In genomic region chr4:42166186-42166585, GRCh38 we compare ENCODE assay signal across 6 cellular contexts. TPM values are rescaled to one million over a fixed set of nuclear protein-coding genes. Genes with fewer than 3 reads are reported as not detected.
"Had no signal": no experiment of that assay in that cellular context is flagged by ENCODE, and none has a peak within 500 bp of the region (broad histone marks: within the 10 kb centered on the region; RNA-seq: fewer than 3 reads in every experiment).

No MANE protein-coding gene starts in this region.

RNA-seq across cellular contexts. Expression of gene BEND4, which starts 13.7 kb away (rescaled TPM):
- total RNA-seq: ascending aorta, body of pancreas, bronchial epithelial cell, cardiac septum, chondrocyte had no signal
- polyA plus RNA-seq: aorta had no signal
